In the genomic region with DNA sequence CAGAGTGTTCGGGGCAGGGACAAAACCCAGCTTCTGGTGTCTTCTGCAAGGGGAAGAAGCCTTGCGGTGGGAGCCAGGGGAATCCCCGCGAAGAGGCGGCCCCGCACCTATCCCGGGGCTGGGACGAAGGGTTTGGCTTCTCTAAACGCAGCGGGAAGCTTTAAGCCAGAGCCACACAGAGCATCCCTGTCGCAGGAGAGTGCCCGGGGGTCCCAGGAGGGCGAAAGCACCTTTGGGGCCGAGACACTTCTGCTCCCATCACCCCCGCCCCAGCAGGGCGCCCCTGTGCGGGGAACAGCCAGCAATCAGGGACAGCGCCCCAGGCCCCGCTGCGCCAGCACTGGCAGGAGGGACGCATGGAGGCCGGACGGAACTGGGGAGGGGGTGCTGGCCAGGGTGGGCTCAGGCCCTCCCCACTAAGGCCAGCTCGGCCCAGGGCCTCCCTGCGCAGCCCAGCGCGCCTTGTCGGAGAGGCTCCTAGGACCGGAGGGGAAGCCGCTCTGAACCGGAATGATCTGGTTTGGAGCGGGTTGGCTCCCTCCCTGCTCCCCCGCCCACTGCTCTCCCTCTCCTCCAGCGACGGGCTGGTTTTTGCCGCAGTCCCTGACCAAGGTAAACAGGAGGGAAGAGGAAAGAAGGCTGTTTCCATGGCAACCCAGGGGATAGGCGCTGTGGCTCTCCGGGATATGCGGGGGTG, we compare ENCODE assay signal across 8 cellular contexts.
DNase-seq lines count a peak whose midpoint lies in the region; ATAC-seq, FAIRE-seq and TF ChIP-seq lines count a peak whose summit lies in the region.

No MANE protein-coding gene starts in this region.

- no peak for FAIRE-seq in urothelium cell line (lab: Jason Lieb, UNC)

- WGBS in right lobe of liver (ENCODE audit: insufficient coverage, low coverage, low lambda C conversion rate, missing lambda C conversion rate): 26% methylated on average over 6 of the region's 39 CpGs

- DNase-seq in DMS153 (lab: John Stamatoyannopoulos, UW) (peak; percentile 29), HFF-Myc (ENCODE audit: extremely low read depth, low read depth) (peak; percentile 62), right lobe of liver (peak in 2 of 3 donors; percentile 46 to 67), urothelium cell line (ENCODE audit: low spot score) (no peak), SIG-M5 (lab: John Stamatoyannopoulos, UW) (no peak)
- DNase-seq in activated CD4-positive, alpha-beta T cell treated with anti-CD3 and anti-CD28 coated beads for 48 hours: peak; percentile 64
- DNase-seq in effector CD4-positive, alpha-beta T cell: peak; percentile 26
- peak; percentile 53 to 55 for DNase-seq in stimulated activated CD4-positive, alpha-beta T cell treated with anti-CD3 and anti-CD28 coated beads, Interleukin-2, amount 100 ng/mL, for 24 hours

- peaks cover 0 to 10% (median 0%) of the 10 kb centered on the region in 4 donors for H3K36me3 ChIP-seq in right lobe of liver

- peak; percentile 60 to 89 (median 84) for ATAC-seq in right lobe of liver

- no peak for TF ChIP-seq POLR2A in right lobe of liver (IDR thresholded peaks at IDR 0.05)

- intact Hi-C loops in right lobe of liver (cut with DNase I): no loop called here

- no peaks in the 10 kb centered on the region for H3K9me3 ChIP-seq in right lobe of liver

- peak overlapping the region; percentile 23 for H3K4me3 ChIP-seq in HFF-Myc (replicated peaks; ENCODE audit: low read depth, low read length)
- peak overlapping the region; percentile 32 to 51 (median 36) for H3K4me3 ChIP-seq in right lobe of liver

- no peaks in the 10 kb centered on the region for H3K27me3 ChIP-seq in right lobe of liver

- peaks cover 0 to 4% (median 0%) of the 10 kb centered on the region in 4 donors for H3K4me1 ChIP-seq in right lobe of liver

- H3K27ac ChIP-seq in right lobe of liver: peak overlapping the region in 2 of 3 donors; percentile 18 to 46

- TF ChIP-seq CTCF in HFF-Myc (IDR thresholded peaks at IDR 0.05; ENCODE audit: low read depth, low read length, missing control alignments): no peak
- TF ChIP-seq CTCF in right lobe of liver (IDR thresholded peaks at IDR 0.05): no peak

Comparison
In these comparisons a context has a peak if more than half of its experiments do, and no peak if none do; other contexts are left out.
1. DNase-seq: peak in DMS153 (single experiment), HFF-Myc (single experiment), activated CD4-positive, alpha-beta T cell treated with anti-CD3 and anti-CD28 coated beads for 48 hours (single experiment), effector CD4-positive, alpha-beta T cell (single experiment), right lobe of liver (2 of 3) and stimulated activated CD4-positive, alpha-beta T cell treated with anti-CD3 and anti-CD28 coated beads, Interleukin-2, amount 100 ng/mL, for 24 hours (2 of 2); none in urothelium cell line (single experiment) and SIG-M5 (single experiment).